23 cellular contexts compared by ENCODE assay signal in the genomic region with DNA sequence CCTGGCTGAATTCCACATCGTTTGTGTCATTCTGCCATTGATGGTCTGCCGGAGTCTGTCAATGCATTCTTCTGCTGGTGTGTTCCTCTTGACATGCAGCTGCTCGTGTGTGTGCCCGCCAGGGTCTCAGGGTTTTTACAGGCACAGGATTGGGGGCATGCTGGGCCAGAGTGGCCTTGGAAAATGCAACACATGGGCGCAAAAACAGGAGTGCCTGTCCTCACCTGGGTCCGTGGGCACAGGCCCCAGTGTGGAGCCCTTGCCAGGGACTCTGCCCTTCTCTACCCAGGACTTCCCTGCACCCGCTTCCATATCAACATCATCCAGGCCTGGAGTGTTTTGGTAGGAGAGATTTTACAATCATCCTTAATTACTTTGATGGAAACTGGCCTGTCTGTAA.
"Had no signal": no experiment of that assay in that cellular context is flagged by ENCODE, and none has a peak within 500 bp of the region (broad histone marks: within the 10 kb centered on the region; RNA-seq: fewer than 3 reads in every experiment).

No MANE protein-coding gene starts in this region.

- H3K4me1 ChIP-seq: heart right ventricle, left lung, lower lobe of right lung, right atrium auricular region, suprapubic skin, tibial artery, upper lobe of right lung had no signal

- H3K4me2 ChIP-seq: hepatocyte had no signal

- H3K79me2 ChIP-seq: hepatocyte had no signal

- H3K9me3 ChIP-seq: left lung, lower lobe of right lung, mucosa of descending colon, ovary, right atrium auricular region, suprapubic skin, thoracic aorta, tibial artery, upper lobe of right lung had no signal

- FAIRE-seq: keratinocyte, urothelium cell line had no signal

- H2AFZ ChIP-seq: hepatocyte had no signal

- H3K4me3 ChIP-seq: heart right ventricle, hepatocyte, left lung, lower lobe of right lung, mucosa of descending colon, ovary, right atrium auricular region, skin epidermis, suprapubic skin, thoracic aorta, tibial artery, upper lobe of right lung had no signal

- H3K36me3 ChIP-seq: heart right ventricle, left lung, lower lobe of right lung, ovary, right atrium auricular region, suprapubic skin, thoracic aorta, tibial artery, upper lobe of right lung had no signal

- H3K27me3 ChIP-seq: heart right ventricle, hepatocyte, left lung, ovary, right atrium auricular region, suprapubic skin, tibial artery, upper lobe of right lung had no signal

- H3K27ac ChIP-seq: heart right ventricle, hepatocyte, left lung, lower lobe of right lung, ovary, skin epidermis, suprapubic skin, thoracic aorta, tibial artery, upper lobe of right lung had no signal

- DNase-seq: heart right ventricle; kidney glomerular epithelial cell; left colon; lower lobe of right lung; mammary epithelial cell; mesenchymal stem cell; midbrain; mucosa of descending colon; naive thymus-derived CD4-positive, alpha-beta T cell; ovary; stimulated activated CD4-positive, alpha-beta T cell treated with anti-CD3 and anti-CD28 coated beads, Interleukin-4, amount 100 ng/mL, for 24 hours; stimulated activated naive CD4-positive, alpha-beta T cell; tibial artery; trophoblast cell; upper lobe of right lung had no signal
